In the genomic region with DNA sequence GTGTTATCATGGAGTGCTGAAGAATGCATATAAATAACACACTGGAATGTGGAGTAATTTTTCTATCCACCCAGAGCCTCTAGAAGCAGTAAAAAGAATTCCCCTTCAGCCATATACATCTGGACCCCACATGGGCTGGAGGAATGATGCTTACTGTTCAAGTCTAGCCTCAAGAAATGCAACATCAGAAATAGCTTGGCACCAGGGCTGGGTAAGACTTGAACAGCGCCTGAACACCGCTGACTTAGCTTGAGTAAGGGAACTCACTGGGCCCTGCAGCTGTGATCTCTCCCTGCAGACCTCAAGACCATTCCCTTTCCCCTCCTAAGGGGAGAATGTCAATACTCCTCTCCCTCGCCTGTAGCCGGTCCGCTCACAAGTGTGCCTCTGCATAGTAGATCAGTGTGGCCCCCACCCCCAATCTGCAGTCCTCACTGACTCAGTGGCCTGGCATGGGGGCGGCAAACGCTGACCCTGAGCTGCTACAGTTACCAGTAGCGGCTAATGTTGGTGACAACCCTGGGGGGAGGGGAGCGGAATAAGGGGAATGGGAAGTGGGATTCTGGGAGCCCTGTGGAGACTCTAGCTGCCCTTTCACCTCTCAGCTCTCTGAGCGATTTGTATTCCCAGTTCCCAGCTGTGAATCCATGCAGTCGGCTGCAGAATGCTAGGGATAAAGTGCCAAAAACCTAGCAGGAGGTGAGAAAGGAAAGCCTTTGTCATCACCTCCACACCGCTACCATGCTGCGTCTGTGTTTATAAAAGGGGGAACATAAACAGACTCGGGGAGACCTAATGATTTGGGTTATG, we compare ENCODE assay signal across 11 cellular contexts.
DNase-seq lines count a peak whose midpoint lies in the region; ATAC-seq and TF ChIP-seq lines count a peak whose summit lies in the region.
"Had no signal": no experiment of that assay in that cellular context is flagged by ENCODE, and none has a peak within 500 bp of the region (broad histone marks: within the 10 kb centered on the region; RNA-seq: fewer than 3 reads in every experiment).

No MANE protein-coding gene starts in this region.

- H3K27me3 ChIP-seq in HUES64 (ENCODE audit: insufficient read depth, low read length) (no peaks in the 10 kb centered on the region), mesendoderm (ENCODE audit: insufficient read depth, low read length, poor library complexity) (no peaks in the 10 kb centered on the region)

- H3K27ac ChIP-seq in HUES64 (ENCODE audit: low read depth, low read length), result peak overlapping the region; percentile 85
- peak overlapping the region; percentile 75 for H3K27ac ChIP-seq in mesendoderm (ENCODE audit: low read depth, low read length)
- H3K27ac ChIP-seq: HL-60 had no signal

- peak; percentile 98 for DNase-seq in AG10803 (ENCODE audit: low read depth)
- DNase-seq in epidermal melanocyte (ENCODE audit: insufficient read length, low spot score), result peak; percentile 49
- peak; percentile 96 for DNase-seq in mesendoderm
- no peak for DNase-seq in COLO668 (lab: John Stamatoyannopoulos, UW; ENCODE audit: unreplicated experiment)
- no peak for DNase-seq in activated CD4-positive, alpha-beta T cell treated with anti-CD3 and anti-CD28 coated beads for 48 hours
- no peak for DNase-seq in activated CD4-positive, CD25-positive, alpha-beta regulatory T cell treated with anti-CD3 and anti-CD28 coated beads, Interleukin-2, amount 50 U/mL, for 72 hours
- DNase-seq: naive thymus-derived CD8-positive, alpha-beta T cell; NCI-H446 treated with DMSO at 0.1 percent for 48 hours had no signal

- H3K9me3 ChIP-seq in HUES64 (ENCODE audit: insufficient read depth, low read depth, low read length), result no peaks in the 10 kb centered on the region

- H3K56ac ChIP-seq in mesendoderm (ENCODE audit: low read length), result peak overlapping the region; percentile 75

- H3K4me1 ChIP-seq in HUES64 (ENCODE audit: insufficient read depth, low read length) (peaks cover 55% of the 10 kb centered on the region), mesendoderm (ENCODE audit: control insufficient read depth, low read depth, low read length) (peaks cover 21% of the 10 kb centered on the region)

- peak overlapping the region; percentile 46 for H3K4me2 ChIP-seq in mesendoderm (ENCODE audit: low read length)

- H3K4me3 ChIP-seq in AG10803 (ENCODE audit: low read length) (no peak overlapping the region), HUES64 (ENCODE audit: low read length) (peak overlapping the region; percentile 37), mesendoderm (ENCODE audit: low read length) (no peak overlapping the region)

- no peaks in the 10 kb centered on the region for H3K79me2 ChIP-seq in mesendoderm (ENCODE audit: control insufficient read depth, insufficient read depth, low read length)

- peak overlapping the region; percentile 28 for H3K9ac ChIP-seq in HUES64 (ENCODE audit: low read depth, low read length)
- peak overlapping the region; percentile 36 for H3K9ac ChIP-seq in mesendoderm (ENCODE audit: low read length)

- H2BK120ac ChIP-seq in mesendoderm (ENCODE audit: low read depth, low read length), result peak overlapping the region; percentile 67

- no peak overlapping the region for H2AK5ac ChIP-seq in mesendoderm (ENCODE audit: low read length)

- ATAC-seq in HG02870 (IDR thresholded peaks at IDR 0.05; ENCODE audit: unreplicated experiment), result no peak
- ATAC-seq: naive thymus-derived CD8-positive, alpha-beta T cell had no signal

- no peak overlapping the region for H3K4ac ChIP-seq in mesendoderm (ENCODE audit: low read depth, low read length)

- no peak overlapping the region for H4K8ac ChIP-seq in mesendoderm (ENCODE audit: low read depth, low read length)

- H3K23ac ChIP-seq in mesendoderm (ENCODE audit: low read length), result no peak overlapping the region

- H3K18ac ChIP-seq in mesendoderm (ENCODE audit: low read length), result peak overlapping the region; percentile 0

- peak overlapping the region; percentile 61 for H2BK5ac ChIP-seq in mesendoderm (ENCODE audit: low read length)

- no peak for TF ChIP-seq CTCF in AG10803 (conservative IDR thresholded peaks at IDR 0.05; ENCODE audit: low read length)

- no peak overlapping the region for H4K5ac ChIP-seq in mesendoderm (ENCODE audit: low read length)

- 2% methylated on average over 14 of the region's 14 CpGs for WGBS in HUES64
- WGBS in mesendoderm (ENCODE audit: extremely low coverage, insufficient coverage, low lambda C conversion rate), result no CpG with 5 or more reads among the region's 14 CpGs

- H3K36me3 ChIP-seq in HUES64 (ENCODE audit: insufficient read depth, low read length) (no peaks in the 10 kb centered on the region), mesendoderm (ENCODE audit: control insufficient read depth, insufficient read depth, low read length) (no peaks in the 10 kb centered on the region)

- H3K79me1 ChIP-seq in mesendoderm (ENCODE audit: low read length), result no peaks in the 10 kb centered on the region

- H2BK15ac ChIP-seq in mesendoderm (replicated peaks; ENCODE audit: low read depth), result no peak overlapping the region

Comparison
In these comparisons a context has a peak if more than half of its experiments do, and no peak if none do; other contexts are left out.
1. DNase-seq: peak in AG10803 (single experiment), epidermal melanocyte (single experiment) and mesendoderm (single experiment); none in COLO668 (single experiment), activated CD4-positive, alpha-beta T cell treated with anti-CD3 and anti-CD28 coated beads for 48 hours (single experiment) and activated CD4-positive, CD25-positive, alpha-beta regulatory T cell treated with anti-CD3 and anti-CD28 coated beads, Interleukin-2, amount 50 U/mL, for 72 hours (single experiment).